Comparison of ENCODE assay signal across 26 cellular contexts in the genomic region with DNA sequence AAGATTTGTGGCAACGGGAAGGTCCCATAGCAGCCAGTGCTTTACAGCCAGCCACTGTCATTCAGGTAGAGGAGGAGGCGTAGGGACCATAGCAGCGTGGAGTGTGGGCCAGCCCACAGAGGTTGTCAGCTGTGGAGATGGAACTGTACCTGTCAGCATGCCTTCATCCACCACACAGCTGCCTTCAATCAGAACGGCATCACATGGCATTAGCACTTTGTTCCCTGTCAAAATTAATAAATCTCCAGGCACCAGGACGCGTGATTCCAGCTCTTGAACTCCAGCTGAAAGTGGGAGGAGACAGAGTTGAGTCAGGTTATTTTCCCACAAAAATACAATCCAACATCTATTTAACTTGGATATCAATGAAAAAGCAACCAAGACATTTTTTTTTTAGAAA.
"Had no signal": no experiment of that assay in that cellular context is flagged by ENCODE, and none has a peak within 500 bp of the region (broad histone marks: within the 10 kb centered on the region; RNA-seq: fewer than 3 reads in every experiment).

No MANE protein-coding gene starts in this region.

- H3K27me3 ChIP-seq: adrenal gland, breast epithelium, cardiac muscle cell, dorsolateral prefrontal cortex, gastrocnemius medialis had no signal

- H3K4me3 ChIP-seq: adrenal gland, breast epithelium, cardiac muscle cell, coronary artery, dorsolateral prefrontal cortex, gastrocnemius medialis had no signal

- H3K36me3 ChIP-seq: adrenal gland, breast epithelium, cardiac muscle cell, gastrocnemius medialis had no signal

- DNase-seq: activated CD4-positive, alpha-beta memory T cell treated with anti-CD3 and anti-CD28 coated beads for 36 hours; activated CD4-positive, alpha-beta T cell treated with anti-CD3 and anti-CD28 coated beads for 36 hours; activated CD4-positive, alpha-beta T cell treated with anti-CD3 and anti-CD28 coated beads, Interleukin-2, amount 10 ng/mL, durations not matched to agents 24 days and 14 days; activated CD4-positive, CD25-positive, alpha-beta regulatory T cell; activated CD4-positive, CD25-positive, alpha-beta regulatory T cell treated with anti-CD3 and anti-CD28 coated beads, Interleukin-2, amount 50 U/mL, for 72 hours; activated CD8-positive, alpha-beta memory T cell treated with anti-CD3 and anti-CD28 coated beads, Interleukin-2, amount 10 ng/mL, durations not matched to agents 7 days and 5 days; activated CD8-positive, alpha-beta memory T cell treated with anti-CD3 and anti-CD28 coated beads, Interleukin-2, amount 50 U/mL, for 4 hours; activated CD8-positive, alpha-beta T cell treated with anti-CD3 and anti-CD28 coated beads, Interleukin-2, amount 10 ng/mL, durations not matched to agents 7 days and 5 days; activated effector memory CD4-positive, alpha-beta T cell treated with anti-CD3 and anti-CD28 coated beads, Interleukin-2, amount 50 U/mL, for 16 hours; activated naive CD4-positive, alpha-beta T cell treated with anti-CD3 and anti-CD28 coated beads for 36 hours; activated naive CD8-positive, alpha-beta T cell treated with anti-CD3 and anti-CD28 coated beads for 36 hours; activated naive CD8-positive, alpha-beta T cell treated with anti-CD3 and anti-CD28 coated beads, Interleukin-2, amount 50 U/mL, for 24 hours; activated T-cell treated with anti-CD3 and anti-CD28 coated beads, Interleukin-2, amount 50 U/mL, for 1 hour; activated T-cell treated with anti-CD3 and anti-CD28 coated beads, Interleukin-2, amount 50 U/mL, for 48 hours; adrenal gland; amygdala; aorta; dorsolateral prefrontal cortex; effector memory CD4-positive, alpha-beta T cell; endodermal cell; foreskin fibroblast; gastrocnemius medialis; T-helper 2 cell had no signal

- H3K9me3 ChIP-seq: adrenal gland, breast epithelium, gastrocnemius medialis had no signal

- H3K4me1 ChIP-seq: adrenal gland, breast epithelium, gastrocnemius medialis had no signal

- H3K27ac ChIP-seq: adrenal gland, breast epithelium, cardiac muscle cell, coronary artery, dorsolateral prefrontal cortex, gastrocnemius medialis had no signal
